Comparison of ENCODE assay signal across 8 cellular contexts in genomic region chr11:134050541-134051383, GRCh38. TPM values are rescaled to one million over a fixed set of nuclear protein-coding genes. Genes with fewer than 3 reads are reported as not detected.
DNase-seq lines count a peak whose midpoint lies in the region; ATAC-seq, FAIRE-seq and TF ChIP-seq lines count a peak whose summit lies in the region.

No MANE protein-coding gene starts in this region.

- no peaks in the 10 kb centered on the region for H3K36me3 ChIP-seq in thoracic aorta

- no peak for TF ChIP-seq EP300 in Ishikawa (IDR thresholded peaks at IDR 0.05; ENCODE audit: borderline replicate concordance)

- H3K4me3 ChIP-seq in foreskin fibroblast (ENCODE audit: low read depth in 1 of 2, low read length in 2 of 2) (peak overlapping the region; percentile 36 to 48), thoracic aorta (peak overlapping the region; percentile 58)

- peak; percentile 74 for TF ChIP-seq RAD21 in Ishikawa (IDR thresholded peaks at IDR 0.05; ENCODE audit: low read depth)

- H3K9me3 ChIP-seq in thoracic aorta = no peaks in the 10 kb centered on the region

- no peak overlapping the region for H3K27ac ChIP-seq in thoracic aorta

- no peak for FAIRE-seq in RCC 7860 (lab: Jason Lieb, UNC)

- H3K27me3 ChIP-seq in thoracic aorta (replicated peaks; ENCODE audit: insufficient read depth) = no peaks in the 10 kb centered on the region

- peaks cover 8 to 25% of the 10 kb centered on the region in 2 donors for H3K4me1 ChIP-seq in thoracic aorta (ENCODE audit: control insufficient read depth in 1 of 2, low read depth in 2 of 2)

- peak; percentile 84 for ATAC-seq in GM21528 (IDR thresholded peaks at IDR 0.05; ENCODE audit: low FRiP score, unreplicated experiment)
- peak; percentile 60 for ATAC-seq in omental fat pad (ENCODE audit: low FRiP score)
- peak; percentile 33 for ATAC-seq in thoracic aorta (ENCODE audit: insufficient number of reproducible peaks, low FRiP score, low read depth)

- TF ChIP-seq CTCF in foreskin fibroblast (IDR thresholded peaks at IDR 0.05; ENCODE audit: low read depth, low read length) (peak; percentile 89), omental fat pad (IDR thresholded peaks at IDR 0.05) (peak in 2 of 3 donors; percentile 47 to 88), thoracic aorta (IDR thresholded peaks at IDR 0.05) (peak; percentile 98)

- DNase-seq in DMS114 treated with DMSO at 0.1 percent for 48 hours (lab: John Stamatoyannopoulos, UW; ENCODE audit: unreplicated experiment) = peak; percentile 53
- DNase-seq in RCC 7860 (ENCODE audit: low spot score) = peak; percentile 6
- DNase-seq in activated T-helper 9 cell treated with anti-CD3 and anti-CD28 coated beads, Interleukin-2, amount 50 U/mL, for 16 hours (ENCODE audit: low read depth) = peak; percentile 56
- DNase-seq in foreskin fibroblast = peak; percentile 45 to 86
- DNase-seq in omental fat pad (ENCODE audit: low spot score) = no peak
- DNase-seq in thoracic aorta (ENCODE audit: low spot score) = no peak

TF ChIP-seq in Ishikawa, 13 proteins besides CTCF, POLR2A, EP300 and RAD21:
- TF ChIP-seq CEBPB (IDR thresholded peaks at IDR 0.05) (no peak), ZBTB7A (IDR thresholded peaks at IDR 0.05; ENCODE audit: low read depth) (no peak)

RNA-seq across cellular contexts. Expression of gene JAM3, which starts 18.1 kb away (rescaled TPM):
- 10 to 100 TPM; 17.2 to 33.1 (median 20.0) TPM for total RNA-seq in omental fat pad
- total RNA-seq in thoracic aorta = 100 to 1,000 TPM in 1 of 2 donors, 10 to 100 TPM in 1; 83.7 to 110 TPM

Comparison
In these comparisons a context has a peak if more than half of its experiments do, and no peak if none do; other contexts are left out.
1. DNase-seq: peak in DMS114 treated with DMSO at 0.1 percent for 48 hours (single experiment), RCC 7860 (single experiment), activated T-helper 9 cell treated with anti-CD3 and anti-CD28 coated beads, Interleukin-2, amount 50 U/mL, for 16 hours (single experiment) and foreskin fibroblast (2 of 2); none in omental fat pad (single experiment) and thoracic aorta (single experiment).
2. ATAC-seq: peak in every context shown above with its lines; median percentile 84 in GM21528; 60 in omental fat pad; 33 in thoracic aorta.
3. Peak in every context shown above with its lines, with median percentiles within 50 percentile points of each other: CTCF ChIP-seq.